8 cellular contexts compared by ENCODE assay signal in genomic region chr19:2636897-2637683, GRCh38.
DNase-seq lines count a peak whose midpoint lies in the region; ATAC-seq, FAIRE-seq and TF ChIP-seq lines count a peak whose summit lies in the region.

No MANE protein-coding gene starts in this region.

- H3K27me3 ChIP-seq in BLaER1, result no peaks in the 10 kb centered on the region
- H3K27me3 ChIP-seq in iPS-20b (ENCODE audit: insufficient read depth, low read length), result peaks cover 5% of the 10 kb centered on the region; the same call in 1 of the 2 replicates

- DNase-seq in HTR-8/SVneo (ENCODE audit: insufficient read length, low spot score), result peak; percentile 68
- peak; percentile 55 to 73 (median 55) for DNase-seq in stimulated activated CD4-positive, alpha-beta T cell treated with anti-CD3 and anti-CD28 coated beads, Interleukin-12 subunit alpha, Interleukin-12 subunit beta, amount 100 ng/mL, for 48 hours (ENCODE audit: low read depth in 2 of 3, low spot score in 1 of 3)
- DNase-seq in NCI-H1694 (lab: John Stamatoyannopoulos, UW), result no peak

- TF ChIP-seq CTCF in VCaP (conservative IDR thresholded peaks at IDR 0.05) (peak; percentile 92), brain (conservative IDR thresholded peaks at IDR 0.05) (peak; percentile 65 to 87)

- no peaks in the 10 kb centered on the region for H3K36me3 Mint-ChIP-seq in brain

- peaks cover 87% of the 10 kb centered on the region for H4K20me1 ChIP-seq in BLaER1

- no peak overlapping the region for H3K27ac Mint-ChIP-seq in brain

- FAIRE-seq in HTR-8/SVneo (lab: Jason Lieb, UNC), result no peak

- peak overlapping the region; percentile 93 for H3K4me2 ChIP-seq in BLaER1

- 0 out of 2 replicates have a peak overlapping the region, but pooled peaks have one; percentile 50 for H3K9ac ChIP-seq in BLaER1
- no peak overlapping the region for H3K9ac ChIP-seq in iPS-20b (ENCODE audit: low read depth, low read length)

- H3K9me3 ChIP-seq in BLaER1 (peaks cover 5% of the 10 kb centered on the region; the same call in 1 of the 2 replicates), iPS-20b (ENCODE audit: insufficient read depth, low read depth, low read length) (no peaks in the 10 kb centered on the region)

- H3K27me3 Mint-ChIP-seq in brain, result peaks cover 14% of the 10 kb centered on the region

- H3K4me1 ChIP-seq in BLaER1 (peaks cover 85% of the 10 kb centered on the region), iPS-20b (ENCODE audit: insufficient read depth, low read length) (no peaks in the 10 kb centered on the region)

- H3K36me3 ChIP-seq in BLaER1 (peaks cover 18% of the 10 kb centered on the region), iPS-20b (ENCODE audit: insufficient read depth, low read depth, low read length) (no peaks in the 10 kb centered on the region)

- peak overlapping the region; percentile 36; the same call in 1 of the 2 replicates for H3K27ac ChIP-seq in BLaER1
- H3K27ac ChIP-seq in VCaP, result peak overlapping the region; percentile 30; the same call in 1 of the 2 replicates
- no peak overlapping the region for H3K27ac ChIP-seq in iPS-20b (ENCODE audit: low read length)

- ATAC-seq in HG02588 (IDR thresholded peaks at IDR 0.05; ENCODE audit: unreplicated experiment), result no peak

- peaks cover 42% of the 10 kb centered on the region for H3K4me1 Mint-ChIP-seq in brain

- H3K4me3 Mint-ChIP-seq in brain, result peak overlapping the region in 3 of 5 experiments; percentile 12 to 66 (median 51)

- peaks cover 0 to 2% (median 0%) of the 10 kb centered on the region in 5 experiments for H3K9me3 Mint-ChIP-seq in brain

- H3K4me3 ChIP-seq in BLaER1 (0 out of 2 replicates have a peak overlapping the region, but pooled peaks have one; percentile 33), iPS-20b (ENCODE audit: low read length) (peak overlapping the region; percentile 61)
